In genomic region chrX:77426811-77427210, GRCh38 we compare ENCODE assay signal across 32 cellular contexts. TPM values are rescaled to one million over a fixed set of nuclear protein-coding genes. Genes with fewer than 3 reads are reported as not detected.
DNase-seq lines count a peak whose midpoint lies in the region; TF ChIP-seq lines count a peak whose summit lies in the region.
"Had no signal": no experiment of that assay in that cellular context is flagged by ENCODE, and none has a peak within 500 bp of the region (broad histone marks: within the 10 kb centered on the region; RNA-seq: fewer than 3 reads in every experiment).

No MANE protein-coding gene starts in this region.

- DNase-seq in A172 (ENCODE audit: low spot score): peak; percentile 51
- DNase-seq in HCEC 1CT: peak; percentile 49
- no peak for DNase-seq in brain microvascular endothelial cell
- DNase-seq in fibroblast of the aortic adventitia (ENCODE audit: low read depth): peak; percentile 84
- DNase-seq in activated CD4-positive, alpha-beta T cell treated with anti-CD3 and anti-CD28 coated beads for 1 hour: no peak
- no peak for DNase-seq in caudate nucleus (lab: John Stamatoyannopoulos, UW)
- no peak for DNase-seq in NCI-H2196 treated with DMSO at 0.1 percent for 48 hours (lab: John Stamatoyannopoulos, UW; ENCODE audit: unreplicated experiment)
- no peak for DNase-seq in mesenteric fat pad (ENCODE audit: low spot score)
- DNase-seq: activated CD4-positive, alpha-beta T cell treated with anti-CD3 and anti-CD28 coated beads for 48 hours; activated naive CD4-positive, alpha-beta T cell treated with anti-CD3 and anti-CD28 coated beads, Interleukin-2, amount 10 ng/mL, durations not matched to agents 7 days and 5 days; activated T-cell treated with anti-CD3 and anti-CD28 coated beads, Interleukin-2, amount 50 U/mL, for 48 hours; DND-41; effector CD4-positive, alpha-beta T cell; H9; Kasumi-1; left cardiac atrium; NCI-H1092 treated with DMSO at 0.1 percent for 48 hours; NCI-H187 treated with DMSO at 0.1 percent for 48 hours; NCI-H69; pancreas; stimulated activated CD4-positive, alpha-beta T cell treated with anti-CD3 and anti-CD28 coated beads, Interleukin-12 subunit alpha, Interleukin-12 subunit beta, amount 100 ng/mL, for 4 hours; stimulated activated CD4-positive, alpha-beta T cell treated with anti-CD3 and anti-CD28 coated beads, Interleukin-4, amount 100 ng/mL, for 4 hours; stimulated activated naive CD4-positive, alpha-beta T cell treated with Interleukin-2 at 50 U/mL for 16 hours; testis; uterus had no signal

- H3K27me3 ChIP-seq in brain microvascular endothelial cell (replicated peaks): no peaks in the 10 kb centered on the region
- H3K27me3 ChIP-seq: pancreas, right atrium auricular region, testis, uterus had no signal

- H3K36me3 ChIP-seq in brain microvascular endothelial cell (replicated peaks): no peaks in the 10 kb centered on the region
- H3K36me3 ChIP-seq: BLaER1, pancreas, right atrium auricular region, uterus had no signal

- TF ChIP-seq CTCF in brain microvascular endothelial cell (IDR thresholded peaks at IDR 0.05; ENCODE audit: low read depth, low read length, missing control alignments) (no peak), fibroblast of the aortic adventitia (IDR thresholded peaks at IDR 0.05; ENCODE audit: insufficient read depth, low read length) (no peak)

- in situ Hi-C loops in brain microvascular endothelial cell (cut with HindIII; ENCODE audit: low pct_ligation_motif_present, low sequenced_read_pairs): no loop called here

- H3K4me3 ChIP-seq in brain microvascular endothelial cell (ENCODE audit: low read depth, low read length) (no peak overlapping the region), fibroblast of the aortic adventitia (ENCODE audit: low read depth, low read length) (no peak overlapping the region)
- H3K4me3 ChIP-seq: BLaER1, pancreas, right atrium auricular region, testis, uterus had no signal

- H3K27ac ChIP-seq in brain microvascular endothelial cell (peak overlapping the region; percentile 1), caudate nucleus (ENCODE audit: low read depth, low read length) (no peak overlapping the region)
- H3K27ac ChIP-seq: BLaER1, pancreas, right atrium auricular region, testis had no signal

RNA-seq across cellular contexts. Expression of gene FGF16, which starts 20.4 kb away (rescaled TPM):
- total RNA-seq in A172 (2014; rRNA removed; shearing (Covaris generic)): not detected in 2 replicates
- 1.8 and 5.9 TPM in 2 replicates for total RNA-seq in fibroblast of the aortic adventitia (ENCODE audit: low replicate concordance)
- not detected for total RNA-seq in mesenteric fat pad
- total RNA-seq: A673; chondrocyte; natural killer cell treated with Interleukin-12 subunit alpha and Interleukin-12 subunit beta and Interleukin-15 and Interleukin-18, amount 100 ng/mL, for 72 hours; pancreas; right atrium auricular region; SK-MEL-5; T-helper 1 cell treated with Interleukin-12 subunit alpha and Interleukin-12 subunit beta and Interleukin-4 antibody, amounts not matched to agents 30 ng/mL and 1 ng/mL, for 36 hours had no signal

Comparison
In these comparisons a context has a peak if more than half of its experiments do, and no peak if none do; other contexts are left out.
1. DNase-seq: peak in A172 (single experiment), HCEC 1CT (single experiment) and fibroblast of the aortic adventitia (single experiment); none in brain microvascular endothelial cell (single experiment), activated CD4-positive, alpha-beta T cell treated with anti-CD3 and anti-CD28 coated beads for 1 hour (single experiment), caudate nucleus (0 of 61), NCI-H2196 treated with DMSO at 0.1 percent for 48 hours (single experiment) and mesenteric fat pad (single experiment).